4 cellular contexts compared by ENCODE assay signal in the genomic region with DNA sequence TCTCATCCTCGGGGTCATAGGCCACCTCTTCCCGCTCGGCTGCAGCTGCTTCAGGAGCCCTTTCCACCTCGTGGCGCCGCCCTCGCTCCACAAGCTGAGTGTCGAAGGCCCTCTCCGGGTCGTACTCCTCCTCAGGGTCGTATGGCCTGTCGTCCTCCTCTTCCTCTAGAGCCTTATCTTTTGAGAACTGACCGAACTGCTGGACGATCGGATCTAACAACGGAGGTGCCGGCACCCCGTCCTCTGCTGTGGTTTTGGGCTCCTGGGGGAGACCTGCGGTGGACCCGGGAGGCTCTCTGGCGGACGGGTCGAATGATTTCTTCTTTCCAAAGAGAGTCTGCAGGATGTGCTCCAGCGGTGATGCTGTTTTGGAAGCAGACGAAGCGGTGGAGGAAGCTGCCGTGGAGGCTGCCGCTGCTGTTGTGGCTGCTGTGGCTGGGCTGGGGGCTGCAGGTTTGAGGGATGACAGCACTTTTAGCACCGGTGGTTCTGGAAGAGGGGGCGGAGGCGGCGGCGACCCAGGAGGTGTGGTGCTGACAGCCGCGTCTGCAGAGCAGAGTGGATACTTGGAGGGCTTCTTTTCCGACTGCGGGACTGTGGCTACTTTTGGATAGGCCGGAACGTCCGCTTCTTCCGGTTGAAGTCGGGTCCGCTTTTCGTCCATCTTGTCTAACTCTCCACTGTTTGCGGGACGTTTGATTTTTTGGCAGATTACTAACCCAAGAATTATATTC.
TF ChIP-seq lines count a peak whose summit lies in the region.

No MANE protein-coding gene starts in this region.

TF ChIP-seq in SK-N-SH treated with all-trans-retinoic acid at 6 μM for 48 hours, 23 proteins besides CTCF, POLR2A, EP300 and RAD21:
- TF ChIP-seq ISL1 (CRISPR knock-in tag; IDR thresholded peaks at IDR 0.05) (no peak), ZNF70 (CRISPR knock-in tag; IDR thresholded peaks at IDR 0.05) (peak; percentile 43; the same call in 1 of the 2 replicates)

TF ChIP-seq in SK-N-SH, 30 proteins besides CTCF, POLR2A, EP300 and RAD21:
- TF ChIP-seq NRF1 (IDR thresholded peaks at IDR 0.05; ENCODE audit: low read depth, low read length) (no peak), TEAD4 (IDR thresholded peaks at IDR 0.05; ENCODE audit: borderline replicate concordance, insufficient read depth) (no peak), TAF1 (IDR thresholded peaks at IDR 0.05; ENCODE audit: borderline replicate concordance, low read depth, low read length) (no peak), FOXM1 (IDR thresholded peaks at IDR 0.05; ENCODE audit: low read depth) (no peak), RFX5 (IDR thresholded peaks at IDR 0.05; ENCODE audit: low read length) (no peak)
- TF ChIP-seq, protein P1, sequence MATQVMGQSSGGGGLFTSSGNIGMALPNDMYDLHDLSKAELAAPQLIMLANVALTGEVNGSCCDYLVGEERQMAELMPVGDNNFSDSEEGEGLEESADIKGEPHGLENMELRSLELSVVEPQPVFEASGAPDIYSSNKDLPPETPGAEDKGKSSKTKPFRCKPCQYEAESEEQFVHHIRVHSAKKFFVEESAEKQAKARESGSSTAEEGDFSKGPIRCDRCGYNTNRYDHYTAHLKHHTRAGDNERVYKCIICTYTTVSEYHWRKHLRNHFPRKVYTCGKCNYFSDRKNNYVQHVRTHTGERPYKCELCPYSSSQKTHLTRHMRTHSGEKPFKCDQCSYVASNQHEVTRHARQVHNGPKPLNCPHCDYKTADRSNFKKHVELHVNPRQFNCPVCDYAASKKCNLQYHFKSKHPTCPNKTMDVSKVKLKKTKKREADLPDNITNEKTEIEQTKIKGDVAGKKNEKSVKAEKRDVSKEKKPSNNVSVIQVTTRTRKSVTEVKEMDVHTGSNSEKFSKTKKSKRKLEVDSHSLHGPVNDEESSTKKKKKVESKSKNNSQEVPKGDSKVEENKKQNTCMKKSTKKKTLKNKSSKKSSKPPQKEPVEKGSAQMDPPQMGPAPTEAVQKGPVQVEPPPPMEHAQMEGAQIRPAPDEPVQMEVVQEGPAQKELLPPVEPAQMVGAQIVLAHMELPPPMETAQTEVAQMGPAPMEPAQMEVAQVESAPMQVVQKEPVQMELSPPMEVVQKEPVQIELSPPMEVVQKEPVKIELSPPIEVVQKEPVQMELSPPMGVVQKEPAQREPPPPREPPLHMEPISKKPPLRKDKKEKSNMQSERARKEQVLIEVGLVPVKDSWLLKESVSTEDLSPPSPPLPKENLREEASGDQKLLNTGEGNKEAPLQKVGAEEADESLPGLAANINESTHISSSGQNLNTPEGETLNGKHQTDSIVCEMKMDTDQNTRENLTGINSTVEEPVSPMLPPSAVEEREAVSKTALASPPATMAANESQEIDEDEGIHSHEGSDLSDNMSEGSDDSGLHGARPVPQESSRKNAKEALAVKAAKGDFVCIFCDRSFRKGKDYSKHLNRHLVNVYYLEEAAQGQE (IDR thresholded peaks at IDR 0.05; ENCODE audit: low read depth, low read length) = no peak

TF ChIP-seq in HepG2, 621 proteins besides CTCF, POLR2A, EP300 and RAD21:
- TF ChIP-seq, protein P2, sequence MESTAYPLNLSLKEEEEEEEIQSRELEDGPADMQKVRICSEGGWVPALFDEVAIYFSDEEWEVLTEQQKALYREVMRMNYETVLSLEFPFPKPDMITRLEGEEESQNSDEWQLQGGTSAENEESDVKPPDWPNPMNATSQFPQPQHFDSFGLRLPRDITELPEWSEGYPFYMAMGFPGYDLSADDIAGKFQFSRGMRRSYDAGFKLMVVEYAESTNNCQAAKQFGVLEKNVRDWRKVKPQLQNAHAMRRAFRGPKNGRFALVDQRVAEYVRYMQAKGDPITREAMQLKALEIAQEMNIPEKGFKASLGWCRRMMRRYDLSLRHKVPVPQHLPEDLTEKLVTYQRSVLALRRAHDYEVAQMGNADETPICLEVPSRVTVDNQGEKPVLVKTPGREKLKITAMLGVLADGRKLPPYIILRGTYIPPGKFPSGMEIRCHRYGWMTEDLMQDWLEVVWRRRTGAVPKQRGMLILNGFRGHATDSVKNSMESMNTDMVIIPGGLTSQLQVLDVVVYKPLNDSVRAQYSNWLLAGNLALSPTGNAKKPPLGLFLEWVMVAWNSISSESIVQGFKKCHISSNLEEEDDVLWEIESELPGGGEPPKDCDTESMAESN (CRISPR knock-in tag; conservative IDR thresholded peaks at IDR 0.05) = no peak
- TF ChIP-seq ZNF790 (CRISPR knock-in tag; IDR thresholded peaks at IDR 0.05; ENCODE audit: borderline replicate concordance) (no peak), AGO2 (optimal IDR thresholded peaks at IDR 0.05; ENCODE audit: low read depth, low read length) (peak; percentile 37), HMG20A (CRISPR knock-in tag; IDR thresholded peaks at IDR 0.05; ENCODE audit: borderline replicate concordance) (no peak), POLR2G (IDR thresholded peaks at IDR 0.05; ENCODE audit: low read depth, low read length) (no peak), MAF1 (CRISPR knock-in tag; IDR thresholded peaks at IDR 0.05; ENCODE audit: borderline replicate concordance) (no peak)

TF ChIP-seq in GM23338, 12 proteins besides CTCF, POLR2A, EP300 and RAD21:
- TF ChIP-seq EZH2phosphoT487 (IDR thresholded peaks at IDR 0.05; ENCODE audit: unreplicated experiment) (no peak), POLR2AphosphoS5 (IDR thresholded peaks at IDR 0.05; ENCODE audit: low read depth) (no peak), ZNF331 (CRISPR knock-in tag; IDR thresholded peaks at IDR 0.05; ENCODE audit: low read depth) (no peak), EZH2 (IDR thresholded peaks at IDR 0.05; ENCODE audit: low read depth, unreplicated experiment) (no peak), JUNB (IDR thresholded peaks at IDR 0.05; ENCODE audit: unreplicated experiment) (no peak), STAT1 (IDR thresholded peaks at IDR 0.05; ENCODE audit: unreplicated experiment) (no peak), NANOG (IDR thresholded peaks at IDR 0.05; ENCODE audit: borderline replicate concordance) (no peak), ZNF114 (CRISPR knock-in tag; IDR thresholded peaks at IDR 0.05) (no peak)
- TF ChIP-seq, protein P1 (IDR thresholded peaks at IDR 0.05; ENCODE audit: unreplicated experiment) = no peak
